ENCODE assay signal across 8 cellular contexts in the genomic region with DNA sequence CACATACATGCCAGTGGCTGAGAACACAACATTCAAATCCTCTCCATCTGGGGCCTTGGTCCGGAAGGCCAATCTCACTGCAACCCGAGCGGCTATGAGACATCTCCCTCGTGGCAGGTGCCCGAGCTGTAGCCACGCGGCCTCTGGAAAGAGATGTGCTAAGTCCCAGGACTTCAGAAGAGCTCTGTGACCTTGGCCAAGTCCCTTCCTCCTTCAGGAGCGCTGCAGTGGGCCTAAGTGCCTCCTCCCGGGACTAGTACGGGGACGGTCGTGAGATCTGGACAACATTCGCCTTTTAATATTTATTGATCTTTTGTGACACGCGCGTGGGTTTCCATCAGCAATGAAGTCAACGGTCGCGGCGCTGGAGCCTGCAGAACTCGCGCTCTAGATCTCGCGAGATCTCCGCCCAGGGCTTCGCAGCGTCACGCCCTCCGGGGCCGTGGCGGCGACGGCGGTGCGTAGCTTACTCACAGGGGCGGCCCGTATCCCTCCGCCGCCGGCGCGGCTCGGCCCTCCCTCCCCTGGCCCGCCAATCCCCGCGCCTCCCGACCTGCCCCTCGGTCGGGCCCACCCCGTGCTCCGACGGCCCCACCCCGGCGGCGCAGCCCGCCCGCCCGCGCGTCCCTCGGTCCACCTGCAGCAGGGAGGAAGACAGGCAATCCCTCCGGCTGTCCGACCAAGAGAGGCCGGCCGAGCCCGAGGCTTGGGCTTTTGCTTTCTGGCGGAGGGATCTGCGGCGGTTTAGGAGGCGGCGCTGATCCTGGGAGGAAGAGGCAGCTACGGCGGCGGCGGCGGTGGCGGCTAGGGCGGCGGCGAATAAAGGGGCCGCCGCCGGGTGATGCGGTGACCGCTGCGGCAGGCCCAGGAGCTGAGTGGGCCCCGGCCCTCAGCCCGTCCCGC. TPM values are rescaled to one million over a fixed set of nuclear protein-coding genes. Genes with fewer than 3 reads are reported as not detected.
DNase-seq lines count a peak whose midpoint lies in the region; ATAC-seq and TF ChIP-seq lines count a peak whose summit lies in the region.

A gene (plus strand): TSS at position 588 of the 903 bp plus-strand sequence. CDS start 453 bp downstream, outside the sequence.

- ATAC-seq in HG02870 (IDR thresholded peaks at IDR 0.05; ENCODE audit: unreplicated experiment) (peak; percentile 75), heart left ventricle (peak; percentile 98 to 99 (median 98))

- H3K36me3 ChIP-seq in adrenal gland (replicated peaks in 1 of 2) (no peaks in the 10 kb centered on the region), heart left ventricle (peaks cover 0 to 16% (median 0%) of the 10 kb centered on the region in 9 donors), transverse colon (no peaks in the 10 kb centered on the region)

- H3K27me3 ChIP-seq in adrenal gland, result no peaks in the 10 kb centered on the region
- H3K27me3 ChIP-seq in heart left ventricle, result no peaks in the 10 kb centered on the region
- no peaks in the 10 kb centered on the region for H3K27me3 ChIP-seq in transverse colon

- H3K4me1 ChIP-seq in adrenal gland (replicated peaks in 1 of 2) (peaks cover 12 to 42% of the 10 kb centered on the region in 2 donors), heart left ventricle (peaks cover 14 to 46% (median 41%) of the 10 kb centered on the region in 12 donors), transverse colon (peaks cover 13 to 41% (median 36%) of the 10 kb centered on the region in 4 donors)

- 0 to 1% (median 0%) methylated on average over 26 to 89 of the region's 89 CpGs for WGBS in adrenal gland, 4 donors
- WGBS in heart left ventricle, 4 donors, result 1% methylated on average over 58 to 89 of the region's 89 CpGs
- 0 to 1% methylated on average over 4 to 65 of the region's 89 CpGs for WGBS in transverse colon (ENCODE audit: low coverage in 1 of 2), 2 donors

- H3K4me3 ChIP-seq in adrenal gland, result peak within 1 kb of the TSS; percentile 42 to 95 (median 60)
- H3K4me3 ChIP-seq in heart left ventricle, result peak within 1 kb of the TSS; percentile 76 to 100 (median 88)
- peak within 1 kb of the TSS; percentile 60 to 99 (median 88) for H3K4me3 ChIP-seq in transverse colon

- TF ChIP-seq POLR2A in adrenal gland (IDR thresholded peaks at IDR 0.05) (peak; percentile 86 to 89), heart left ventricle (IDR thresholded peaks at IDR 0.05) (peak in 1 of 2 donors; percentile 63), transverse colon (IDR thresholded peaks at IDR 0.05) (peak; percentile 91)

- no peak for TF ChIP-seq CTCF in GM13977 (IDR thresholded peaks at IDR 0.05; ENCODE audit: extremely low read depth, insufficient read depth, missing control alignments)
- peak in 2 of 6 experiments; percentile 5 to 8 for TF ChIP-seq CTCF in adrenal gland (IDR thresholded peaks at IDR 0.05)
- TF ChIP-seq CTCF in heart left ventricle (IDR thresholded peaks at IDR 0.05), result peak in 1 of 12 donors; percentile 11
- TF ChIP-seq CTCF in transverse colon (IDR thresholded peaks at IDR 0.05), result no peak

- no peak for TF ChIP-seq EP300 in transverse colon (IDR thresholded peaks at IDR 0.05; ENCODE audit: low read depth)

- intact Hi-C loops in adrenal gland (cut with DNase I), result no loop called here
- intact Hi-C loops in heart left ventricle (cut with DNase I), result loop anchor here in 2 of 10 donors (2.0 to 5.0 kb wide), 2 partner anchors 42 to 44 kb away; no protein-coding TSS in a partner anchor
- intact Hi-C loops in transverse colon (cut with DNase I; ENCODE audit: low total_unique reads), result no loop called here

- H3K9me3 ChIP-seq in adrenal gland (replicated peaks in 1 of 3) (no peaks in the 10 kb centered on the region), heart left ventricle (no peaks in the 10 kb centered on the region), transverse colon (no peaks in the 10 kb centered on the region)

- peak; percentile 97 for DNase-seq in GM13977 (ENCODE audit: low spot score)
- peak; percentile 74 for DNase-seq in NCI-H146 treated with DMSO at 0.1 percent for 48 hours (lab: John Stamatoyannopoulos, UW; ENCODE audit: unreplicated experiment)
- DNase-seq in T-helper 1 cell, result peak; percentile 95 to 99 (median 96)
- peak; percentile 97 to 99 (median 98) for DNase-seq in adrenal gland
- DNase-seq in heart left ventricle, result peak; percentile 97 to 99 (median 98)
- peak; percentile 93 for DNase-seq in pons (ENCODE audit: low spot score)
- peak; percentile 98 for DNase-seq in transverse colon

- in situ Hi-C loops in GM13977 (cut with MboI; ENCODE audit: low pct_unique_long_range_greater_than_20kb, low sequenced_read_pairs, unreplicated experiment), result no loop called here
- in situ Hi-C loops in transverse colon (cut with MboI; ENCODE audit: low pct_ligation_motif_present in 1 of 4, low pct_unique_long_range_greater_than_20kb in 1 of 4, low sequenced_read_pairs in 3 of 4), result no loop called here

- H3K27ac ChIP-seq in adrenal gland (peak within 1 kb of the TSS; percentile 91 to 100 (median 98)), heart left ventricle (peak within 1 kb of the TSS; percentile 89 to 100 (median 98)), transverse colon (peak within 1 kb of the TSS; percentile 98 to 100 (median 99))

RNA-seq across cellular contexts. Expression of the gene that starts here (rescaled TPM):
- total RNA-seq in adrenal gland (100 to 1,000 TPM in 2 of 8 donors, 10 to 100 TPM in 6; 73.3 to 149 (median 84.9) TPM), heart left ventricle (100 to 1,000 TPM in 8 of 9 donors, 10 to 100 TPM in 1; 96.2 to 148 (median 134) TPM), transverse colon (100 to 1,000 TPM in 2 of 4 donors, 10 to 100 TPM in 2; 45.6 to 134 (median 80.8) TPM)
- polyA plus RNA-seq in adrenal gland (100 to 1,000 TPM in 1 of 3 donors, 10 to 100 TPM in 2; 43.5 to 189 (median 53.6) TPM), heart left ventricle (100 to 1,000 TPM in 1 of 2 donors, 10 to 100 TPM in 1; 84.6 to 122 TPM)

Comparison
In these comparisons a context has a peak if more than half of its experiments do, and no peak if none do; other contexts are left out.
1. Peak in every context shown above with its lines: DNase-seq, ATAC-seq, H3K4me3 ChIP-seq and H3K27ac ChIP-seq.